ENCODE assay signal across 8 cellular contexts in the genomic region with DNA sequence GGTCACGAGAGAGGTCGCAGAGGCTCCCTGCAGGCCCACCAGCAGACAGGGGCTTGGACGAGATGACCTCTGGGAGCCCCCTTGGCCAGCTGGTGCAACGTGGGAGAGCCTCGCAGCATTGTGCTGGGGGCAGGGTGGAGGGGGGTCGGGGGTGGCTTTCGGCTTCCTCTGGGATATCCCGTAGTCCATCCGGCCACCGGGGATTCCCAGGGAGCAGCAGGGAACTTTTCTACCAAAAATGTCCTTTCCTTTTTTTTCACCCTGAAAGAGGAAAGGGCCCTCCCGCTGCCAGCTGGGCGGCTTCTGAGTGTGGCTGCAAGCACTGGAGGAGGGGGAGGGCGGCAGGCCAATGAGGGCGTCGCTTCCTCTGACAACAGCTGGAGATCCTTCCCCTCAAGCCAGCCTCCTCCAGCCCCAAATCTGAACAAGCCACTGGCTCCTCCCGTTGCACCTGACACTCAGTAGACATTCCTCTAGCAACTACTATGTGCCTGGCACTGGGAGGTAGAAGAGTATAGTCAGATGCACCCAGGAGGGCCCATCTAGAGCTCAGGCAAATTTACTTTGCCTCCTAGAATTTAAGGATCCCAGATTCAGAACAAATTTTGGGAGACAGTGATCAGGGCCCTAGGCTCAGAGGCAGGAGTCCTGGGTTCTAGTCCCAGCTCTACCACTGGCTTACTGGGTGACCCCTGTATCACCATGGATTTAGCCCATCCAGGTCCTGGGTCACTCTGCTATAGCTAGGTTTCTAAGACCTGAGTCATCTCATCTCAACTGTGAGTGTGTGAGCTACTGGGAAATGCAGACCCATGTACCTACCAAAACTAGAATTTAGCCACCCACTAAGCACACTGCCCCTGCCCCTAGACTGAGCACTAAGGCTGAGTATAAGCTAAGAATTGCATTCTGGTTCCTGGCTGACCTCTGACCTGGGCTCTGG.
A peak's percentile ranks its signal among the peaks of the same experiment; 100 is the strongest.
DNase-seq lines count a peak whose midpoint lies in the region; ATAC-seq and TF ChIP-seq lines count a peak whose summit lies in the region.

No MANE protein-coding gene starts in this region.

- DNase-seq in SKM-1 treated with dmso at 0.1 percent for 144 hours (lab: John Stamatoyannopoulos, UW; ENCODE audit: unreplicated experiment) (peak; percentile 27), cardiac fibroblast (ENCODE audit: low read depth in 2 of 2) (peak; percentile 72 to 87), iPS-NIHi11 (ENCODE audit: low spot score) (peak; percentile 81), glomerular visceral epithelial cell (ENCODE audit: extremely low spot score) (no peak)
- DNase-seq in stimulated activated CD4-positive, alpha-beta T cell treated with anti-CD3 and anti-CD28 coated beads, Interleukin-2, amount 100 ng/mL, for 24 hours = peak; percentile 29 to 41

- ATAC-seq in GM18868 (IDR thresholded peaks at IDR 0.05; ENCODE audit: unreplicated experiment) (peak; percentile 68), HG03095 (IDR thresholded peaks at IDR 0.05; ENCODE audit: unreplicated experiment) (peak; percentile 44), HG03457 (IDR thresholded peaks at IDR 0.05; ENCODE audit: unreplicated experiment) (no peak)

- no peak for TF ChIP-seq CTCF in cardiac fibroblast (IDR thresholded peaks at IDR 0.05; ENCODE audit: low read depth, low read length)

- no peak overlapping the region for H3K4me3 ChIP-seq in cardiac fibroblast (replicated peaks in 1 of 2; ENCODE audit: low read depth in 2 of 2, low read length in 2 of 2)
